In the genomic region with DNA sequence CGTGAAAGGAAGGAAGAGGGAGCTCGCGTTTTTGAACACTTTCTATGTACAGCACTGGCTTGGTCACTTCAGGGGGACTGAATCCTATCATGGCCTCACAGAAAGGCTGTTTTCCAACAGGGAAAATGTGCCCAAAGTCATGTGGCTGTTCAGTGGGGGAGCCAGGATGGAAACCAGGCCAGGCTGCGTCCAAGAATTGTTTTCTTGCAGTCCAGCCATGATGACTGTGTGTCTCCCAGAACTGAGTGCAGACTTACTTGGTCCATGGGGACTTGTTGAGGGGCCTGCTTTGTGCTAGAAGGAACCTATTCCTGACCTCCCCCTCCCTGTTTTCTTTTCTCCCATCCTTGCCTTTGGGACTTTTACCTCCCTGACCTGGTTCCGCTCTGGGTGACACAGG, we compare ENCODE assay signal across 15 cellular contexts.
"Had no signal": no experiment of that assay in that cellular context is flagged by ENCODE, and none has a peak within 500 bp of the region (broad histone marks: within the 10 kb centered on the region; RNA-seq: fewer than 3 reads in every experiment).

No MANE protein-coding gene starts in this region.

- H3K4me1 ChIP-seq: pancreas, sigmoid colon had no signal

- ATAC-seq: activated CD8-positive, alpha-beta memory T cell treated with anti-CD3 and anti-CD28 coated beads, Interleukin-2, amount 10 ng/mL, durations not matched to agents 7 days and 5 days; left lung; pancreas had no signal

- H3K4me3 ChIP-seq: ascending aorta, left lung, neural progenitor cell, pancreas, sigmoid colon, SK-N-MC, spleen, thyroid gland had no signal

- H2AFZ ChIP-seq: neural progenitor cell had no signal

- H3K36me3 Mint-ChIP-seq: activated naive CD4-positive, alpha-beta T cell treated with anti-CD3 and anti-CD28 coated beads, Interleukin-2, amount 50 U/mL, for 24 hours had no signal

- H3K27me3 Mint-ChIP-seq: activated CD8-positive, alpha-beta memory T cell treated with anti-CD3 and anti-CD28 coated beads, Interleukin-2, amount 10 ng/mL, durations not matched to agents 7 days and 5 days; activated naive CD4-positive, alpha-beta T cell treated with anti-CD3 and anti-CD28 coated beads, Interleukin-2, amount 50 U/mL, for 24 hours had no signal

- H3K27ac Mint-ChIP-seq: activated CD8-positive, alpha-beta memory T cell treated with anti-CD3 and anti-CD28 coated beads, Interleukin-2, amount 10 ng/mL, durations not matched to agents 7 days and 5 days had no signal

- H3K27ac ChIP-seq: ascending aorta, epithelial cell of prostate, left lung, neural progenitor cell, pancreas, sigmoid colon, SK-N-MC, spleen, thyroid gland had no signal

- H3K4me3 Mint-ChIP-seq: activated CD8-positive, alpha-beta memory T cell treated with anti-CD3 and anti-CD28 coated beads, Interleukin-2, amount 10 ng/mL, durations not matched to agents 7 days and 5 days; activated naive CD4-positive, alpha-beta T cell treated with anti-CD3 and anti-CD28 coated beads, Interleukin-2, amount 50 U/mL, for 24 hours had no signal

- H3K4me2 ChIP-seq: neural progenitor cell had no signal

- H3K27me3 ChIP-seq: ascending aorta, left lung, neural progenitor cell, pancreas, sigmoid colon, spleen, thyroid gland had no signal

- H3K36me3 ChIP-seq: neural progenitor cell, pancreas, sigmoid colon, thyroid gland had no signal

- DNase-seq: activated CD4-positive, alpha-beta T cell treated with anti-CD3 and anti-CD28 coated beads, Interleukin-2, amount 50 U/mL, for 48 hours; activated CD8-positive, alpha-beta memory T cell treated with anti-CD3 and anti-CD28 coated beads, Interleukin-2, amount 10 ng/mL, durations not matched to agents 7 days and 5 days; foreskin fibroblast; hypothalamus; pancreas; sigmoid colon; spleen; stimulated activated naive CD4-positive, alpha-beta T cell treated with Interleukin-2 at 50 U/mL for 16 hours had no signal

- H3K9me3 ChIP-seq: ascending aorta, left lung, pancreas, sigmoid colon, thyroid gland had no signal

- H3K9me3 Mint-ChIP-seq: activated naive CD4-positive, alpha-beta T cell treated with anti-CD3 and anti-CD28 coated beads, Interleukin-2, amount 50 U/mL, for 24 hours had no signal
